In genomic region chr1:151872776-151873175, GRCh38 we compare ENCODE assay signal across 1 cellular context.
TF ChIP-seq lines count a peak whose summit lies in the region.

No MANE protein-coding gene starts in this region.

TF ChIP-seq in K562, 482 proteins besides CTCF, POLR2A, EP300 and RAD21:
- TF ChIP-seq SPI1 (IDR thresholded peaks at IDR 0.05; ENCODE audit: borderline replicate concordance, low read depth, low read length): 0 out of 2 replicates have a peak, but pooled peaks have one; percentile 28
